1 cellular context compared by ENCODE assay signal in genomic region chr10:87177-88080, GRCh38.
A peak's percentile ranks its signal among the peaks of the same experiment; 100 is the strongest.
TF ChIP-seq lines count a peak whose summit lies in the region.

No MANE protein-coding gene starts in this region.

TF ChIP-seq in K562, 482 proteins besides CTCF, POLR2A, EP300 and RAD21 (continued from another document):
- TF ChIP-seq, protein P1, sequence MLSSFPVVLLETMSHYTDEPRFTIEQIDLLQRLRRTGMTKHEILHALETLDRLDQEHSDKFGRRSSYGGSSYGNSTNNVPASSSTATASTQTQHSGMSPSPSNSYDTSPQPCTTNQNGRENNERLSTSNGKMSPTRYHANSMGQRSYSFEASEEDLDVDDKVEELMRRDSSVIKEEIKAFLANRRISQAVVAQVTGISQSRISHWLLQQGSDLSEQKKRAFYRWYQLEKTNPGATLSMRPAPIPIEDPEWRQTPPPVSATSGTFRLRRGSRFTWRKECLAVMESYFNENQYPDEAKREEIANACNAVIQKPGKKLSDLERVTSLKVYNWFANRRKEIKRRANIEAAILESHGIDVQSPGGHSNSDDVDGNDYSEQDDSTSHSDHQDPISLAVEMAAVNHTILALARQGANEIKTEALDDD (IDR thresholded peaks at IDR 0.05), result peak; percentile 80
- TF ChIP-seq KLF1 (tag; IDR thresholded peaks at IDR 0.05), result peak; percentile 67; the same call in 1 of the 2 replicates
- TF ChIP-seq HLTF (IDR thresholded peaks at IDR 0.05), result no peak
- 0 out of 2 replicates have a peak, but pooled peaks have one; percentile 22 for TF ChIP-seq MYC (IDR thresholded peaks at IDR 0.05; ENCODE audit: low read depth, low read length)
- no peak for TF ChIP-seq MYC (CRISPR knock-in tag; IDR thresholded peaks at IDR 0.05; ENCODE audit: borderline replicate concordance, low read depth)
- no peak for TF ChIP-seq PTBP1 (IDR thresholded peaks at IDR 0.05; ENCODE audit: low read depth, low read length)
- TF ChIP-seq RNF2 (IDR thresholded peaks at IDR 0.05), result 0 out of 2 replicates have a peak, but pooled peaks have one; percentile 27
- TF ChIP-seq SMAD4 (CRISPR knock-in tag; conservative IDR thresholded peaks at IDR 0.05), result peak; percentile 95
- TF ChIP-seq SOX6 (IDR thresholded peaks at IDR 0.05), result peak; percentile 50; the same call in 1 of the 2 replicates
- peak; percentile 67 for TF ChIP-seq ETV5 (CRISPR knock-in tag; IDR thresholded peaks at IDR 0.05; ENCODE audit: low read depth)
- no peak for TF ChIP-seq ZNF184 (CRISPR knock-in tag; IDR thresholded peaks at IDR 0.05)
- TF ChIP-seq, protein P2, sequence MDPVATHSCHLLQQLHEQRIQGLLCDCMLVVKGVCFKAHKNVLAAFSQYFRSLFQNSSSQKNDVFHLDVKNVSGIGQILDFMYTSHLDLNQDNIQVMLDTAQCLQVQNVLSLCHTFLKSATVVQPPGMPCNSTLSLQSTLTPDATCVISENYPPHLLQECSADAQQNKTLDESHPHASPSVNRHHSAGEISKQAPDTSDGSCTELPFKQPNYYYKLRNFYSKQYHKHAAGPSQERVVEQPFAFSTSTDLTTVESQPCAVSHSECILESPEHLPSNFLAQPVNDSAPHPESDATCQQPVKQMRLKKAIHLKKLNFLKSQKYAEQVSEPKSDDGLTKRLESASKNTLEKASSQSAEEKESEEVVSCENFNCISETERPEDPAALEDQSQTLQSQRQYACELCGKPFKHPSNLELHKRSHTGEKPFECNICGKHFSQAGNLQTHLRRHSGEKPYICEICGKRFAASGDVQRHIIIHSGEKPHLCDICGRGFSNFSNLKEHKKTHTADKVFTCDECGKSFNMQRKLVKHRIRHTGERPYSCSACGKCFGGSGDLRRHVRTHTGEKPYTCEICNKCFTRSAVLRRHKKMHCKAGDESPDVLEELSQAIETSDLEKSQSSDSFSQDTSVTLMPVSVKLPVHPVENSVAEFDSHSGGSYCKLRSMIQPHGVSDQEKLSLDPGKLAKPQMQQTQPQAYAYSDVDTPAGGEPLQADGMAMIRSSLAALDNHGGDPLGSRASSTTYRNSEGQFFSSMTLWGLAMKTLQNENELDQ (CRISPR knock-in tag; IDR thresholded peaks at IDR 0.05; ENCODE audit: borderline replicate concordance), result no peak
- peak; percentile 67 for TF ChIP-seq TAL1 (IDR thresholded peaks at IDR 0.05)
- TF ChIP-seq FOXA1 (IDR thresholded peaks at IDR 0.05; ENCODE audit: borderline replicate concordance), result no peak
- no peak for TF ChIP-seq NR2C2 (CRISPR knock-in tag; IDR thresholded peaks at IDR 0.05)
- peak; percentile 42 for TF ChIP-seq NR2C2 (tag; IDR thresholded peaks at IDR 0.05)
- peak; percentile 84 for TF ChIP-seq ETV1 (tag; conservative IDR thresholded peaks at IDR 0.05; ENCODE audit: low read depth)
- no peak for TF ChIP-seq ZBTB12 (CRISPR knock-in tag; IDR thresholded peaks at IDR 0.05)
- no peak for TF ChIP-seq EZH2 (IDR thresholded peaks at IDR 0.05; ENCODE audit: borderline replicate concordance, low read depth, low read length)
- TF ChIP-seq ZNF696 (CRISPR knock-in tag; conservative IDR thresholded peaks at IDR 0.05), result no peak
- no peak for TF ChIP-seq NR4A1 (CRISPR knock-in tag; IDR thresholded peaks at IDR 0.05)
- peak; percentile 42; the same call in 1 of the 2 replicates for TF ChIP-seq NR4A1 (tag; IDR thresholded peaks at IDR 0.05)
- TF ChIP-seq, protein P3, sequence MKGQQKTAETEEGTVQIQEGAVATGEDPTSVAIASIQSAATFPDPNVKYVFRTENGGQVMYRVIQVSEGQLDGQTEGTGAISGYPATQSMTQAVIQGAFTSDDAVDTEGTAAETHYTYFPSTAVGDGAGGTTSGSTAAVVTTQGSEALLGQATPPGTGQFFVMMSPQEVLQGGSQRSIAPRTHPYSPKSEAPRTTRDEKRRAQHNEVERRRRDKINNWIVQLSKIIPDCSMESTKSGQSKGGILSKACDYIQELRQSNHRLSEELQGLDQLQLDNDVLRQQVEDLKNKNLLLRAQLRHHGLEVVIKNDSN (CRISPR knock-in tag; IDR thresholded peaks at IDR 0.05), result no peak
- no peak for TF ChIP-seq STAG1 (CRISPR knock-in tag; IDR thresholded peaks at IDR 0.05; ENCODE audit: borderline replicate concordance)
- TF ChIP-seq TBL1XR1 (IDR thresholded peaks at IDR 0.05; ENCODE audit: low read length in 2 of 2), result peak in 1 of 2 experiments; percentile 62; a peak in 1 of 4 replicates
- TF ChIP-seq NCOA1 (IDR thresholded peaks at IDR 0.05; ENCODE audit: low read depth), result 0 out of 2 replicates have a peak, but pooled peaks have one; percentile 20
- TF ChIP-seq ZNF586 (CRISPR knock-in tag; conservative IDR thresholded peaks at IDR 0.05), result no peak
- peak; percentile 33; the same call in 1 of the 2 replicates for TF ChIP-seq GABPA (tag; conservative IDR thresholded peaks at IDR 0.05; ENCODE audit: low read depth)
- TF ChIP-seq JUND (IDR thresholded peaks at IDR 0.05; ENCODE audit: borderline replicate concordance, low read depth, low read length), result peak; percentile 38; the same call in 1 of the 2 replicates
- TF ChIP-seq JUND (tag; IDR thresholded peaks at IDR 0.05; ENCODE audit: borderline replicate concordance, low read depth, low read length), result no peak
- TF ChIP-seq TEAD4 (IDR thresholded peaks at IDR 0.05; ENCODE audit: low read length), result peak; percentile 66
- no peak for TF ChIP-seq TEAD4 (CRISPR knock-in tag; IDR thresholded peaks at IDR 0.05; ENCODE audit: borderline replicate concordance)
- no peak for TF ChIP-seq ZNF583 (CRISPR knock-in tag; IDR thresholded peaks at IDR 0.05)
- TF ChIP-seq AFF1 (IDR thresholded peaks at IDR 0.05; ENCODE audit: low read depth in 1 of 2, partially characterized antibody in 2 of 2), result no peak
- no peak for TF ChIP-seq MITF (IDR thresholded peaks at IDR 0.05)
- no peak for TF ChIP-seq STAT5B (CRISPR knock-in tag; IDR thresholded peaks at IDR 0.05)
- peak; percentile 45; the same call in 1 of the 2 replicates for TF ChIP-seq ELF1 (tag; IDR thresholded peaks at IDR 0.05)
- TF ChIP-seq ZNF717 (CRISPR knock-in tag; IDR thresholded peaks at IDR 0.05), result no peak
- TF ChIP-seq ARID1B (IDR thresholded peaks at IDR 0.05), result peak; percentile 87
- TF ChIP-seq CTBP1 (IDR thresholded peaks at IDR 0.05; ENCODE audit: borderline replicate concordance), result peak; percentile 56; the same call in 1 of the 2 replicates
- no peak for TF ChIP-seq ILF3 (IDR thresholded peaks at IDR 0.05; ENCODE audit: borderline replicate concordance)
- no peak for TF ChIP-seq ZNF395 (CRISPR knock-in tag; IDR thresholded peaks at IDR 0.05)
- TF ChIP-seq SMAD1 (IDR thresholded peaks at IDR 0.05; ENCODE audit: low read depth, low read length, partially characterized antibody), result no peak
- no peak for TF ChIP-seq ZNF57 (CRISPR knock-in tag; IDR thresholded peaks at IDR 0.05)
TF ChIP-seq in K562: peak in this region for 44.
